10 cellular contexts compared by ENCODE assay signal in the genomic region with DNA sequence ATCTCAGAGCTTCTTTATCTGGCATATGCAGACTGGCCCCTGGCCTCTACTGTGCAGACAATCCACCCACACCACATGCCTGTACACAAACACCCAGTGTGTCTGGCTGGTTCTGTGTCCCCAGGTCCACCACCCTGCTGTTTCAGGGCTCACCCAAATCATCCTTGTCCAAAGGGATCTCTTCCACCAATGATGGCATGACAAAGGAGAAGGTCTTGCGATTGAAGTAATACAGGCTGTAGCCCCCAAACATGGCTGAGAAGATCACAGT. TPM values are rescaled to one million over a fixed set of nuclear protein-coding genes. Genes with fewer than 3 reads are reported as not detected.
DNase-seq lines count a peak whose midpoint lies in the region; ATAC-seq and TF ChIP-seq lines count a peak whose summit lies in the region.
"Had no signal": no experiment of that assay in that cellular context is flagged by ENCODE, and none has a peak within 500 bp of the region (broad histone marks: within the 10 kb centered on the region; RNA-seq: fewer than 3 reads in every experiment).

No MANE protein-coding gene starts in this region.

- no peak overlapping the region for H2AK5ac ChIP-seq in mesendoderm (ENCODE audit: low read length)

- intact Hi-C loops in left lung (cut with DNase I), result no loop called here

- WGBS in mesendoderm (ENCODE audit: extremely low coverage, insufficient coverage, low lambda C conversion rate), result no CpG with 5 or more reads among the region's 1 CpG
- 94 to 100% methylated on average over 1 of the region's 1 CpG for WGBS in tibial nerve, 2 donors

- no peak overlapping the region for H3K23ac ChIP-seq in mesendoderm (ENCODE audit: low read length)

- H3K18ac ChIP-seq in mesendoderm (ENCODE audit: low read length), result no peak overlapping the region

- TF ChIP-seq POLR2A in tibial nerve (IDR thresholded peaks at IDR 0.05), result no peak

- no peaks in the 10 kb centered on the region for H3K79me2 ChIP-seq in mesendoderm (ENCODE audit: control insufficient read depth, insufficient read depth, low read length)

- H3K27me3 ChIP-seq in mesendoderm (ENCODE audit: insufficient read depth, low read length, poor library complexity) (no peaks in the 10 kb centered on the region), tibial nerve (no peaks in the 10 kb centered on the region), left lung (no peaks in the 10 kb centered on the region)

- no peak overlapping the region for H3K4me2 ChIP-seq in mesendoderm (ENCODE audit: low read length)

- DNase-seq in activated T-cell treated with anti-CD3 and anti-CD28 coated beads, Interleukin-2, amount 50 U/mL, for 24 hours, result no peak
- no peak for DNase-seq in activated T-cell treated with anti-CD3 and anti-CD28 coated beads, Interleukin-2, amount 50 U/mL, for 1 hour
- DNase-seq in mesendoderm, result no peak
- no peak for DNase-seq in tibial nerve (ENCODE audit: low spot score in 2 of 2)
- DNase-seq in dedifferentiated amniotic fluid mesenchymal stem cell (ENCODE audit: extremely low spot score), result no peak
- no peak for DNase-seq in left lung
- DNase-seq: activated CD4-positive, alpha-beta T cell treated with anti-CD3 and anti-CD28 coated beads for 1 hour had no signal

- no peaks in the 10 kb centered on the region for H3K9me3 Mint-ChIP-seq in activated T-cell treated with anti-CD3 and anti-CD28 coated beads, Interleukin-2, amount 50 U/mL, for 24 hours
- H3K9me3 Mint-ChIP-seq in activated naive CD8-positive, alpha-beta T cell (ENCODE audit: low read depth), result no peaks in the 10 kb centered on the region

- TF ChIP-seq CTCF in tibial nerve (IDR thresholded peaks at IDR 0.05) (no peak), left lung (IDR thresholded peaks at IDR 0.05) (no peak)

- peaks cover 33% of the 10 kb centered on the region for H3K4me1 Mint-ChIP-seq in activated T-cell treated with anti-CD3 and anti-CD28 coated beads, Interleukin-2, amount 50 U/mL, for 24 hours (ENCODE audit: low read depth)
- peaks cover 24% of the 10 kb centered on the region for H3K4me1 Mint-ChIP-seq in activated naive CD8-positive, alpha-beta T cell (ENCODE audit: low read depth)

- H3K27ac ChIP-seq in mesendoderm (ENCODE audit: low read depth, low read length) (no peak overlapping the region), tibial nerve (peak overlapping the region in 3 of 4 donors; percentile 89 to 96 (median 94)), left lung (peak overlapping the region in 1 of 2 donors; percentile 45)

- H3K27ac Mint-ChIP-seq in activated T-cell treated with anti-CD3 and anti-CD28 coated beads, Interleukin-2, amount 50 U/mL, for 24 hours, result peak overlapping the region; percentile 91
- H3K27ac Mint-ChIP-seq in activated naive CD8-positive, alpha-beta T cell, result peak overlapping the region; percentile 89

- H3K4me1 ChIP-seq in mesendoderm (ENCODE audit: control insufficient read depth, low read depth, low read length) (peaks cover 11% of the 10 kb centered on the region), tibial nerve (peaks cover 0 to 57% (median 17%) of the 10 kb centered on the region in 4 donors), left lung (peaks cover 15 to 34% of the 10 kb centered on the region in 2 donors)

- peaks cover 60% of the 10 kb centered on the region for H3K36me3 Mint-ChIP-seq in activated T-cell treated with anti-CD3 and anti-CD28 coated beads, Interleukin-2, amount 50 U/mL, for 24 hours (ENCODE audit: low read depth)
- H3K36me3 Mint-ChIP-seq in activated naive CD8-positive, alpha-beta T cell, result no peaks in the 10 kb centered on the region

- H3K4me3 ChIP-seq in mesendoderm (ENCODE audit: low read length) (no peak overlapping the region), tibial nerve (peak overlapping the region in 2 of 4 donors; percentile 19 to 85), left lung (peak overlapping the region in 1 of 2 donors; percentile 78)

- peaks cover 2% of the 10 kb centered on the region for H3K36me3 ChIP-seq in mesendoderm (ENCODE audit: control insufficient read depth, insufficient read depth, low read length)
- peaks cover 0 to 33% (median 0%) of the 10 kb centered on the region in 3 donors for H3K36me3 ChIP-seq in tibial nerve
- H3K36me3 ChIP-seq in left lung, result peaks cover 0 to 32% of the 10 kb centered on the region in 2 donors

- peak overlapping the region; percentile 85 for H3K4me3 Mint-ChIP-seq in activated T-cell treated with anti-CD3 and anti-CD28 coated beads, Interleukin-2, amount 50 U/mL, for 24 hours
- peak overlapping the region; percentile 78 for H3K4me3 Mint-ChIP-seq in activated naive CD8-positive, alpha-beta T cell

- no peak overlapping the region for H2BK120ac ChIP-seq in mesendoderm (ENCODE audit: low read depth, low read length)

- H2BK5ac ChIP-seq in mesendoderm (ENCODE audit: low read length), result no peak overlapping the region

- no peak overlapping the region for H3K4ac ChIP-seq in mesendoderm (ENCODE audit: low read depth, low read length)

- no peaks in the 10 kb centered on the region for H3K27me3 Mint-ChIP-seq in activated T-cell treated with anti-CD3 and anti-CD28 coated beads, Interleukin-2, amount 50 U/mL, for 24 hours
- no peaks in the 10 kb centered on the region for H3K27me3 Mint-ChIP-seq in activated naive CD8-positive, alpha-beta T cell

- no peak overlapping the region for H4K8ac ChIP-seq in mesendoderm (ENCODE audit: low read depth, low read length)

- no peak for TF ChIP-seq EP300 in tibial nerve (IDR thresholded peaks at IDR 0.05)

- H4K5ac ChIP-seq in mesendoderm (ENCODE audit: low read length), result no peak overlapping the region

- ATAC-seq in HG02852 (IDR thresholded peaks at IDR 0.05; ENCODE audit: unreplicated experiment) (no peak), left lung (no peak)

- H3K9me3 ChIP-seq in tibial nerve (no peaks in the 10 kb centered on the region), left lung (no peaks in the 10 kb centered on the region)
- H3K9me3 ChIP-seq: thoracic aorta had no signal

- peak overlapping the region; percentile 83 for H3K9ac ChIP-seq in mesendoderm (ENCODE audit: low read length)

- peaks cover 11% of the 10 kb centered on the region for H3K79me1 ChIP-seq in mesendoderm (ENCODE audit: low read length)

- peak overlapping the region; percentile 26 for H3K56ac ChIP-seq in mesendoderm (ENCODE audit: low read length)

- no peak overlapping the region for H2BK15ac ChIP-seq in mesendoderm (replicated peaks; ENCODE audit: low read depth)

RNA-seq across cellular contexts. Expression of a gene that starts 1.7 kb away (rescaled TPM):
- 19.7 TPM for polyA plus RNA-seq in mesendoderm (2013, experiment 1 of 2)
- polyA plus RNA-seq in mesendoderm (2013, experiment 2 of 2), result 18.9 TPM
- 10 to 100 TPM; 24.6 to 32.2 (median 29.2) TPM for total RNA-seq in tibial nerve
- 10 to 100 TPM; 17.8 to 19.8 TPM for total RNA-seq in left lung

RNA-seq across cellular contexts. Expression of a gene that starts 10.4 kb away (rescaled TPM):
- polyA plus RNA-seq in mesendoderm (2013, experiment 1 of 2), result 94.7 TPM
- polyA plus RNA-seq in mesendoderm (2013, experiment 2 of 2), result 93.7 TPM
- total RNA-seq in tibial nerve (10 to 100 TPM; 64.7 to 92.0 (median 81.8) TPM), left lung (10 to 100 TPM; 57.1 to 66.3 TPM)

RNA-seq across cellular contexts. Expression of a gene that starts 10.9 kb away (rescaled TPM):
- polyA plus RNA-seq in mesendoderm (2013, experiment 1 of 2), result 2,936 TPM
- 2,849 TPM for polyA plus RNA-seq in mesendoderm (2013, experiment 2 of 2)
- total RNA-seq in tibial nerve (1,000 to 10,000 TPM; 1,034 to 1,871 (median 1,524) TPM), left lung (100 to 1,000 TPM; 786 to 872 TPM)

RNA-seq across cellular contexts. Expression of a gene that starts 28.0 kb away (rescaled TPM):
- polyA plus RNA-seq in mesendoderm (2013, experiment 1 of 2), result 139 TPM
- 134 TPM for polyA plus RNA-seq in mesendoderm (2013, experiment 2 of 2)
- total RNA-seq in tibial nerve (100 to 1,000 TPM in 1 of 4 donors, 10 to 100 TPM in 3; 78.1 to 102 (median 91.3) TPM), left lung (100 to 1,000 TPM; 147 to 272 TPM)

RNA-seq across cellular contexts. Expression of a gene that starts 31.1 kb away (rescaled TPM):
- polyA plus RNA-seq in mesendoderm (2013, experiment 1 of 2), result 27.9 TPM
- polyA plus RNA-seq in mesendoderm (2013, experiment 2 of 2), result 28.6 TPM
- total RNA-seq in tibial nerve (100 to 1,000 TPM in 1 of 4 donors, 10 to 100 TPM in 3; 77.3 to 158 (median 88.0) TPM), left lung (10 to 100 TPM; 34.5 to 53.0 TPM)
